8 cellular contexts compared by ENCODE assay signal in genomic region chr5:82259172-82259800, GRCh38. TPM values are rescaled to one million over a fixed set of nuclear protein-coding genes. Genes with fewer than 3 reads are reported as not detected.
DNase-seq lines count a peak whose midpoint lies in the region; ATAC-seq, FAIRE-seq and TF ChIP-seq lines count a peak whose summit lies in the region.

No MANE protein-coding gene starts in this region.

- H3K27me3 ChIP-seq in HepG2 (ENCODE audit: control insufficient read depth in 1 of 2, insufficient read depth in 2 of 2, low read length in 2 of 2) (no peaks in the 10 kb centered on the region), gastrocnemius medialis (no peaks in the 10 kb centered on the region)
- no peaks in the 10 kb centered on the region for H3K27me3 ChIP-seq in effector memory CD4-positive, alpha-beta T cell (replicated peaks; ENCODE audit: control insufficient read depth, insufficient read depth, low read length, poor library complexity, severe bottlenecking)

- FAIRE-seq in HepG2 (lab: Jason Lieb, UNC), result peak; percentile 73

- H3K4me2 ChIP-seq in HepG2 (ENCODE audit: low read depth, low read length), result no peak overlapping the region

- no peaks in the 10 kb centered on the region for H3K79me2 ChIP-seq in HepG2 (ENCODE audit: insufficient read depth, low read length)

- in situ Hi-C loops in HepG2 (cut with HindIII; ENCODE audit: extremely low pct_ligation_motif_present, low pct_unique_long_range_greater_than_20kb), result no loop called here
- in situ Hi-C loops in gastrocnemius medialis (cut with MboI; ENCODE audit: low sequenced_read_pairs in 4 of 4), result no loop called here

- peak overlapping the region; percentile 57 for H3K27ac Mint-ChIP-seq in activated T-helper 17 cell treated with anti-CD3 and anti-CD28 coated beads, Interleukin-2, amount 50 U/mL, for 72 hours
- no peak overlapping the region for H3K27ac Mint-ChIP-seq in T-cell

- H3K27ac ChIP-seq in HepG2 (ENCODE audit: extremely low read length, insufficient read depth, low read length) (no peak overlapping the region), gastrocnemius medialis (no peak overlapping the region)
- H3K27ac ChIP-seq in effector memory CD4-positive, alpha-beta T cell (ENCODE audit: insufficient read depth, low read length, poor library complexity, severe bottlenecking), result no peak overlapping the region

- no peak for ATAC-seq in activated T-helper 17 cell treated with anti-CD3 and anti-CD28 coated beads, Interleukin-2, amount 50 U/mL, for 72 hours (replicated peaks)
- ATAC-seq in HepG2 (peak; percentile 76), T-cell (replicated peaks in 1 of 4) (no peak), gastrocnemius medialis (no peak)

- no peak for TF ChIP-seq EP300 in Ishikawa (IDR thresholded peaks at IDR 0.05; ENCODE audit: borderline replicate concordance)
- TF ChIP-seq EP300 in HepG2 (IDR thresholded peaks at IDR 0.05; ENCODE audit: low read depth in 2 of 2, low read length in 2 of 2), result no peak
- TF ChIP-seq EP300 in HepG2 (CRISPR knock-in tag; IDR thresholded peaks at IDR 0.05; ENCODE audit: borderline replicate concordance), result no peak

- no peaks in the 10 kb centered on the region for H3K4me1 Mint-ChIP-seq in activated T-helper 17 cell treated with anti-CD3 and anti-CD28 coated beads, Interleukin-2, amount 50 U/mL, for 72 hours
- no peaks in the 10 kb centered on the region for H3K4me1 Mint-ChIP-seq in T-cell

- no peak overlapping the region for H3K9ac ChIP-seq in HepG2 (ENCODE audit: insufficient read depth, low read depth, low read length)

- TF ChIP-seq RAD21 in Ishikawa (IDR thresholded peaks at IDR 0.05; ENCODE audit: low read depth) (peak; percentile 39), HepG2 (CRISPR knock-in tag; IDR thresholded peaks at IDR 0.05) (no peak)

- no peak overlapping the region for H2AFZ ChIP-seq in HepG2 (ENCODE audit: low read length)

- peak; percentile 43 for DNase-seq in DMS 273 (lab: John Stamatoyannopoulos, UW; ENCODE audit: unreplicated experiment)
- DNase-seq in HepG2 (ENCODE audit: low spot score), result no peak
- DNase-seq in T-cell, result no peak
- DNase-seq in HK-2 (ENCODE audit: unreplicated experiment), result no peak
- DNase-seq in gastrocnemius medialis, result no peak
- no peak for DNase-seq in effector memory CD4-positive, alpha-beta T cell

- WGBS in HepG2 (ENCODE audit: low lambda C conversion rate), result 79% methylated on average over 3 of the region's 3 CpGs

- TF ChIP-seq POLR2A in HepG2 (IDR thresholded peaks at IDR 0.05; ENCODE audit: insufficient read depth in 1 of 2, low read depth in 2 of 2, low read length in 2 of 2) (no peak), gastrocnemius medialis (IDR thresholded peaks at IDR 0.05) (no peak)

- H3K9me3 Mint-ChIP-seq in activated T-helper 17 cell treated with anti-CD3 and anti-CD28 coated beads, Interleukin-2, amount 50 U/mL, for 72 hours, result no peaks in the 10 kb centered on the region
- H3K9me3 Mint-ChIP-seq in T-cell, result no peaks in the 10 kb centered on the region

- CTCF ChIA-PET in HepG2 (lab: Yijun Ruan, JAX; ENCODE audit: low intra/inter-chr PET ratio, low total read pairs), result no interaction called here
- CTCF ChIA-PET in T-cell (lab: Charles Lee), result no interaction called here

- H3K4me3 Mint-ChIP-seq in activated T-helper 17 cell treated with anti-CD3 and anti-CD28 coated beads, Interleukin-2, amount 50 U/mL, for 72 hours, result no peak overlapping the region
- H3K4me3 Mint-ChIP-seq in T-cell, result no peak overlapping the region

- H3K36me3 Mint-ChIP-seq in activated T-helper 17 cell treated with anti-CD3 and anti-CD28 coated beads, Interleukin-2, amount 50 U/mL, for 72 hours (ENCODE audit: low read depth), result no peaks in the 10 kb centered on the region
- H3K36me3 Mint-ChIP-seq in T-cell, result no peaks in the 10 kb centered on the region

- intact Hi-C loops in HepG2 (cut with micrococcal nuclease; ENCODE audit: unreplicated experiment) (no loop called here), gastrocnemius medialis (cut with DNase I; ENCODE audit: low total_unique reads) (no loop called here)

- H3K27me3 Mint-ChIP-seq in activated T-helper 17 cell treated with anti-CD3 and anti-CD28 coated beads, Interleukin-2, amount 50 U/mL, for 72 hours, result no peaks in the 10 kb centered on the region
- H3K27me3 Mint-ChIP-seq in T-cell, result no peaks in the 10 kb centered on the region

- H3K36me3 ChIP-seq in HepG2 (replicated peaks in 1 of 2; ENCODE audit: control insufficient read depth in 1 of 2, insufficient read depth in 2 of 2, low read length in 2 of 2), result no peaks in the 10 kb centered on the region
- no peaks in the 10 kb centered on the region for H3K36me3 ChIP-seq in gastrocnemius medialis
- no peaks in the 10 kb centered on the region for H3K36me3 ChIP-seq in effector memory CD4-positive, alpha-beta T cell (ENCODE audit: control insufficient read depth, insufficient read depth, low read length)

- BruUV-seq in HepG2 (replicated peaks; lab: Mats Ljungman, UMichigan), result no TSS peak

- no peaks in the 10 kb centered on the region for H4K20me1 ChIP-seq in HepG2 (ENCODE audit: insufficient read depth, low read length)

- TF ChIP-seq CTCF in HepG2 (CRISPR knock-in tag; IDR thresholded peaks at IDR 0.05) (peak; percentile 35), gastrocnemius medialis (IDR thresholded peaks at IDR 0.05 in 4 of 5, conservative IDR thresholded peaks at IDR 0.05 in 1 of 5) (no peak)

- H3K4me3 ChIP-seq in HepG2 (replicated peaks in 1 of 3; ENCODE audit: insufficient read depth in 1 of 3, low read depth in 2 of 3, low read length in 3 of 3), result no peak overlapping the region
- no peak overlapping the region for H3K4me3 ChIP-seq in gastrocnemius medialis
- H3K4me3 ChIP-seq in effector memory CD4-positive, alpha-beta T cell (ENCODE audit: insufficient read depth, low read depth, low read length, poor library complexity, severe bottlenecking), result no peak overlapping the region

- POLR2A ChIA-PET in HepG2 (lab: Yijun Ruan, JAX) (interaction anchor here (1.0 kb wide), 1 partner anchor 19 kb away, joined by 3 read pairs; the partner anchor contains the start of gene RPS23), T-cell (lab: Charles Lee) (no interaction called here)

- H3K9me3 ChIP-seq in HepG2 (ENCODE audit: low read length) (no peaks in the 10 kb centered on the region), gastrocnemius medialis (no peaks in the 10 kb centered on the region)
- H3K9me3 ChIP-seq in effector memory CD4-positive, alpha-beta T cell (ENCODE audit: control insufficient read depth, low read length), result no peaks in the 10 kb centered on the region

- H3K4me1 ChIP-seq in HepG2 (ENCODE audit: insufficient read depth, low read length), result no peaks in the 10 kb centered on the region
- no peaks in the 10 kb centered on the region for H3K4me1 ChIP-seq in gastrocnemius medialis
- H3K4me1 ChIP-seq in effector memory CD4-positive, alpha-beta T cell (ENCODE audit: control insufficient read depth, insufficient read depth, low read length, poor library complexity, severe bottlenecking), result no peaks in the 10 kb centered on the region

TF ChIP-seq in Ishikawa, 13 proteins besides CTCF, POLR2A, EP300 and RAD21 (continues in another document):
- TF ChIP-seq TCF12 (IDR thresholded peaks at IDR 0.05; ENCODE audit: low read depth), result no peak
- TF ChIP-seq CREB1 (IDR thresholded peaks at IDR 0.05; ENCODE audit: low read depth), result no peak
- no peak for TF ChIP-seq YY1 (IDR thresholded peaks at IDR 0.05; ENCODE audit: low read depth)
- TF ChIP-seq FOXM1 (IDR thresholded peaks at IDR 0.05; ENCODE audit: borderline replicate concordance, low read depth), result no peak
- no peak for TF ChIP-seq NFIC (IDR thresholded peaks at IDR 0.05)

TF ChIP-seq in HepG2, 621 proteins besides CTCF, POLR2A, EP300 and RAD21:
- peak; percentile 30 for TF ChIP-seq STAG1 (CRISPR knock-in tag; IDR thresholded peaks at IDR 0.05)
- TF ChIP-seq ZNF775 (CRISPR knock-in tag; IDR thresholded peaks at IDR 0.05; ENCODE audit: borderline replicate concordance), result no peak

RNA-seq across cellular contexts. Expression of gene RPS23, which starts 18.9 kb away (rescaled TPM):
- 1,000 to 10,000 TPM; 3,104 to 3,340 TPM for total RNA-seq in activated T-helper 17 cell treated with anti-CD3 and anti-CD28 coated beads, Interleukin-2, amount 50 U/mL, for 72 hours
- total RNA-seq in HepG2 (2016; rRNA removed; fragmentation: Illumina TruSeq; extraction: Trizol) (3,088 and 3,780 TPM in 2 replicates), T-cell (1,000 to 10,000 TPM; 2,916 to 3,772 (median 3,224) TPM), gastrocnemius medialis (1,000 to 10,000 TPM; 3,129 to 4,184 (median 3,721) TPM)
- 5,231 and 5,883 TPM in 2 replicates for total RNA-seq in HepG2 (2016; cell fraction: cytosol; rRNA removed; fragmentation: Illumina TruSeq; extraction: Trizol; ENCODE audit: low read depth)
- 3,142 and 4,044 TPM in 2 replicates for total RNA-seq in HepG2 (2016; cell fraction: insoluble cytoplasmic fraction; rRNA removed; fragmentation: Illumina TruSeq; extraction: Trizol)
- total RNA-seq in HepG2 (2016; cell fraction: membrane; rRNA removed; fragmentation: Illumina TruSeq; extraction: Trizol), result 8,636 and 8,714 TPM in 2 replicates
- 1,034 and 1,123 TPM in 2 replicates for total RNA-seq in HepG2 (2016; cell fraction: nucleus; rRNA removed; fragmentation: Illumina TruSeq; extraction: Trizol)
- 2,494 and 3,235 TPM in 2 replicates for polyA plus RNA-seq in HepG2 (2011; rRNA removed)
- 5,279 and 7,061 TPM in 2 replicates for polyA plus RNA-seq in HepG2 (2011; cell fraction: cytosol; rRNA removed)
- 1,101 and 1,582 TPM in 2 replicates for polyA plus RNA-seq in HepG2 (2011; cell fraction: nucleus; rRNA removed)
- polyA plus RNA-seq in HepG2 (2012), result 4,860 and 5,270 TPM in 2 replicates
- polyA plus RNA-seq in HepG2 (2016; cell fraction: cytosol; fragmentation: Illumina TruSeq; extraction: Trizol; ENCODE audit: low read depth), result 6,710 and 7,365 TPM in 2 replicates
- polyA plus RNA-seq in HepG2 (2016; cell fraction: insoluble cytoplasmic fraction; fragmentation: Illumina TruSeq; extraction: Trizol; ENCODE audit: low read depth), result 3,899 and 4,251 TPM in 2 replicates
- polyA plus RNA-seq in HepG2 (2016; cell fraction: membrane; fragmentation: Illumina TruSeq; extraction: Trizol; ENCODE audit: low read depth), result 8,662 and 8,713 TPM in 2 replicates
- 1,932 and 2,053 TPM in 2 replicates for polyA plus RNA-seq in HepG2 (2016; cell fraction: nucleus; fragmentation: Illumina TruSeq; extraction: Trizol; ENCODE audit: insufficient read depth, low read depth)
- polyA minus RNA-seq in HepG2 (2011; rRNA and poly(A)+ RNA removed; ENCODE audit: low replicate concordance), result 223 and 384 TPM in 2 replicates
- polyA minus RNA-seq in HepG2 (2011; cell fraction: cytosol; rRNA and poly(A)+ RNA removed), result 832 and 989 TPM in 2 replicates
- 229 and 360 TPM in 2 replicates for polyA minus RNA-seq in HepG2 (2011; cell fraction: nucleus; rRNA and poly(A)+ RNA removed)
